8 cellular contexts compared by ENCODE assay signal in genomic region chr2:74958277-74959105, GRCh38. TPM values are rescaled to one million over a fixed set of nuclear protein-coding genes. Genes with fewer than 3 reads are reported as not detected.
DNase-seq lines count a peak whose midpoint lies in the region; ATAC-seq, FAIRE-seq and TF ChIP-seq lines count a peak whose summit lies in the region.

Gene POLE4 (plus strand): TSS chr2:74958643. CDS start chr2:74958680, 37 bp downstream.

- DNase-seq in DMS 273 (lab: John Stamatoyannopoulos, UW; ENCODE audit: unreplicated experiment) (peak; percentile 95), endothelial cell of umbilical vein (ENCODE audit: low read depth, low spot score) (peak; percentile 92), midbrain (lab: John Stamatoyannopoulos, UW) (peak; percentile 91)
- peak; percentile 96 for DNase-seq in activated CD8-positive, alpha-beta memory T cell treated with anti-CD3 and anti-CD28 coated beads, Interleukin-2, amount 50 U/mL, for 48 hours
- DNase-seq in stimulated activated CD8-positive, alpha-beta memory T cell treated with anti-CD3 and anti-CD28 coated beads, Interleukin-15, amount 100 ng/mL, for 48 hours (ENCODE audit: low read depth in 2 of 2): peak; percentile 81 to 89

- H3K79me2 ChIP-seq in OCI-LY3 (ENCODE audit: low read length) (no peaks in the 10 kb centered on the region), endothelial cell of umbilical vein (ENCODE audit: control insufficient read depth, insufficient read depth, low read length) (no peaks in the 10 kb centered on the region)

- H3K4me3 ChIP-seq in HUES64 (ENCODE audit: low read length) (peak within 1 kb of the TSS; percentile 74), OCI-LY3 (ENCODE audit: low read length) (peak within 1 kb of the TSS; percentile 82), endothelial cell of umbilical vein (replicated peaks in 1 of 3; ENCODE audit: insufficient read depth in 1 of 3, low read depth in 1 of 3, low read length in 3 of 3) (peak within 1 kb of the TSS; percentile 26 to 69 (median 56))

- H2AFZ ChIP-seq in OCI-LY3 (ENCODE audit: low read depth, low read length) (peak within 1 kb of the TSS; percentile 83), endothelial cell of umbilical vein (ENCODE audit: low read depth, low read length) (peak within 1 kb of the TSS; percentile 92)

- no TSS peak for BruUV-seq in endothelial cell of umbilical vein (replicated peaks; lab: Mats Ljungman, UMichigan)

- H3K27me3 ChIP-seq in HUES64 (ENCODE audit: insufficient read depth, low read length) (peaks cover 10% of the 10 kb centered on the region), OCI-LY3 (ENCODE audit: low read depth, low read length) (no peaks in the 10 kb centered on the region), endothelial cell of umbilical vein (ENCODE audit: control insufficient read depth in 2 of 2, insufficient read depth in 2 of 2, low read length in 2 of 2) (no peaks in the 10 kb centered on the region)

- H3K36me3 ChIP-seq in HUES64 (ENCODE audit: insufficient read depth, low read length) (peaks cover 12% of the 10 kb centered on the region; the same call in 1 of the 2 replicates), OCI-LY3 (replicated peaks; ENCODE audit: low read depth, low read length) (peaks cover 40% of the 10 kb centered on the region), endothelial cell of umbilical vein (ENCODE audit: control insufficient read depth in 2 of 2, extremely low read depth in 1 of 2, insufficient read depth in 2 of 2, low read length in 2 of 2) (no peaks in the 10 kb centered on the region)

- H4K20me1 ChIP-seq in OCI-LY3 (ENCODE audit: insufficient read depth, low read length) (no peaks in the 10 kb centered on the region), endothelial cell of umbilical vein (replicated peaks; ENCODE audit: control insufficient read depth, extremely low read depth, insufficient read depth, low read length) (no peaks in the 10 kb centered on the region)

- peaks cover 3% of the 10 kb centered on the region; the same call in 1 of the 2 replicates for H3K9me3 ChIP-seq in HUES64 (ENCODE audit: insufficient read depth, low read depth, low read length)
- H3K9me3 ChIP-seq in OCI-LY3 (ENCODE audit: insufficient read depth, low read length): peaks cover 9% of the 10 kb centered on the region
- no peaks in the 10 kb centered on the region for H3K9me3 ChIP-seq in endothelial cell of umbilical vein (replicated peaks; ENCODE audit: control insufficient read depth, insufficient read depth, low read length)

- peak; percentile 92 for ATAC-seq in GM21515 (IDR thresholded peaks at IDR 0.05; ENCODE audit: unreplicated experiment)

- H3K27ac ChIP-seq in HUES64 (ENCODE audit: low read depth, low read length): peak within 1 kb of the TSS; percentile 97
- peak within 1 kb of the TSS; percentile 71 for H3K27ac ChIP-seq in OCI-LY3 (ENCODE audit: low read length)
- H3K27ac ChIP-seq in endothelial cell of umbilical vein (ENCODE audit: insufficient read depth, low read depth, low read length): peak within 1 kb of the TSS; percentile 54

- peak within 1 kb of the TSS; percentile 69 for H3K4me2 ChIP-seq in OCI-LY3 (ENCODE audit: low read length)
- peak within 1 kb of the TSS; percentile 56 for H3K4me2 ChIP-seq in endothelial cell of umbilical vein (ENCODE audit: insufficient read depth, low read length)

- H3K9ac ChIP-seq in HUES64 (ENCODE audit: low read depth, low read length) (peak within 1 kb of the TSS; percentile 95), OCI-LY3 (ENCODE audit: low read length) (peak within 1 kb of the TSS; percentile 77), endothelial cell of umbilical vein (replicated peaks; ENCODE audit: extremely low read depth, insufficient read depth, low read length) (peak within 1 kb of the TSS; percentile 77)

- peak; percentile 65 for FAIRE-seq in endothelial cell of umbilical vein (lab: Jason Lieb, UNC)

- H3K9me1 ChIP-seq in endothelial cell of umbilical vein (replicated peaks; ENCODE audit: control insufficient read depth, extremely low read depth, insufficient read depth, low read length): no peaks in the 10 kb centered on the region

- TF ChIP-seq CTCF in OCI-LY3 (IDR thresholded peaks at IDR 0.05; ENCODE audit: low read depth, low read length) (no peak), endothelial cell of umbilical vein (IDR thresholded peaks at IDR 0.05; ENCODE audit: extremely low read depth in 1 of 2, insufficient read depth in 1 of 2, low read depth in 1 of 2, low read length in 2 of 2) (no peak)

- TF ChIP-seq POLR2A in endothelial cell of umbilical vein (IDR thresholded peaks at IDR 0.05; ENCODE audit: low read depth, low read length): peak; percentile 85

- dilution Hi-C loops in endothelial cell of umbilical vein (cut with MboI; ENCODE audit: extremely low pct_ligation_motif_present, low sequenced_read_pairs): no loop called here

- 53% methylated on average over 80 of the region's 80 CpGs for WGBS in HUES64

- H3K4me1 ChIP-seq in HUES64 (ENCODE audit: insufficient read depth, low read length) (no peaks in the 10 kb centered on the region), OCI-LY3 (ENCODE audit: low read length) (peaks cover 7% of the 10 kb centered on the region), endothelial cell of umbilical vein (ENCODE audit: control insufficient read depth, extremely low read depth, insufficient read depth, low read length) (peaks cover 3% of the 10 kb centered on the region)

- CTCF ChIA-PET in endothelial cell of umbilical vein (lab: Charles Lee): no interaction called here

- POLR2A ChIA-PET in endothelial cell of umbilical vein (lab: Charles Lee): no interaction called here

- intact Hi-C loops in endothelial cell of umbilical vein (cut with micrococcal nuclease): loop anchor here (1.0 to 5.0 kb wide), 2 partner anchors 65 to 116 kb away; no protein-coding TSS in a partner anchor

TF ChIP-seq in endothelial cell of umbilical vein, 7 proteins besides CTCF, POLR2A, EP300 and RAD21:
- TF ChIP-seq POLR2AphosphoS5 (IDR thresholded peaks at IDR 0.05; ENCODE audit: insufficient read depth, low read depth, low read length): peak; percentile 68
- no peak for TF ChIP-seq FOS (IDR thresholded peaks at IDR 0.05; ENCODE audit: borderline replicate concordance, insufficient read depth, low read length)
- TF ChIP-seq GATA2 (IDR thresholded peaks at IDR 0.05; ENCODE audit: insufficient read depth, insufficient read length, low read depth, low read length): no peak
- no peak for TF ChIP-seq JUN (IDR thresholded peaks at IDR 0.05; ENCODE audit: borderline replicate concordance, insufficient read depth, insufficient read length, low read depth)
- TF ChIP-seq MYC (IDR thresholded peaks at IDR 0.05; ENCODE audit: low read depth, low read length): peak; percentile 66
- no peak for TF ChIP-seq EZH2 (IDR thresholded peaks at IDR 0.05; ENCODE audit: borderline replicate concordance, low read depth, low read length, severe bottlenecking)
- peak; percentile 32 for TF ChIP-seq MAX (IDR thresholded peaks at IDR 0.05; ENCODE audit: insufficient read depth, insufficient read length)

RNA-seq across cellular contexts. Expression of gene POLE4, which starts in this region (rescaled TPM):
- 28.7 TPM for polyA plus RNA-seq in HUES64 (2013, experiment 1 of 2)
- 24.5 TPM for polyA plus RNA-seq in HUES64 (2013, experiment 2 of 2)
- 42.6 and 45.4 TPM in 2 replicates for total RNA-seq in endothelial cell of umbilical vein
- polyA plus RNA-seq in endothelial cell of umbilical vein: 21.4 and 22.3 TPM in 2 replicates
- polyA plus RNA-seq in endothelial cell of umbilical vein (2011; cell fraction: cytosol; rRNA removed): 27.8 TPM in 2 replicates
- 12.4 and 12.7 TPM in 2 replicates for polyA plus RNA-seq in endothelial cell of umbilical vein (2011; cell fraction: nucleus; rRNA removed)
- 44.6 and 50.7 TPM in 2 replicates for polyA plus RNA-seq in endothelial cell of umbilical vein (2012)
- polyA minus RNA-seq in endothelial cell of umbilical vein: 8.0 and 10.9 TPM in 2 replicates
- polyA minus RNA-seq in endothelial cell of umbilical vein (2011; cell fraction: cytosol; rRNA and poly(A)+ RNA removed): 24.8 TPM
- 10.4 and 19.4 TPM in 2 replicates for polyA minus RNA-seq in endothelial cell of umbilical vein (2011; cell fraction: nucleus; rRNA and poly(A)+ RNA removed)

Comparison
In these comparisons a context has a peak if more than half of its experiments do, and no peak if none do; other contexts are left out.
1. Peak in every context shown above with its lines: DNase-seq, ATAC-seq, H3K4me3 ChIP-seq and H3K27ac ChIP-seq.